Comparison of ENCODE assay signal across 1 cellular context in genomic region chr12:684416-684815, GRCh38.
TF ChIP-seq lines count a peak whose summit lies in the region.

No MANE protein-coding gene starts in this region.

TF ChIP-seq in GM12878, 131 proteins besides CTCF, POLR2A, EP300 and RAD21:
- TF ChIP-seq ZNF687 (IDR thresholded peaks at IDR 0.05): peak; percentile 51; the same call in 1 of the 2 replicates
- TF ChIP-seq ZNF274 (IDR thresholded peaks at IDR 0.05; ENCODE audit: insufficient read depth, insufficient read length): no peak
- peak; percentile 30; the same call in 1 of the 2 replicates for TF ChIP-seq MTA2 (IDR thresholded peaks at IDR 0.05; ENCODE audit: low read depth)
- peak in 1 of 2 experiments; percentile 59; a peak in 1 of 4 replicates for TF ChIP-seq BHLHE40 (IDR thresholded peaks at IDR 0.05; ENCODE audit: borderline replicate concordance in 1 of 2, low read depth in 2 of 2, low read length in 1 of 2)
